Comparison of ENCODE assay signal across 1 cellular context in genomic region chr13:26991508-26992181, GRCh38.
TF ChIP-seq lines count a peak whose summit lies in the region.

No MANE protein-coding gene starts in this region.

TF ChIP-seq in HepG2, 621 proteins besides CTCF, POLR2A, EP300 and RAD21 (continued from another document and continues in another):
- no peak for TF ChIP-seq ZNF30 (CRISPR knock-in tag; IDR thresholded peaks at IDR 0.05)
- TF ChIP-seq CBX5 (CRISPR knock-in tag; IDR thresholded peaks at IDR 0.05; ENCODE audit: borderline replicate concordance), result no peak
- 0 out of 2 replicates have a peak, but pooled peaks have one; percentile 49 for TF ChIP-seq RBAK (CRISPR knock-in tag; IDR thresholded peaks at IDR 0.05)
- no peak for TF ChIP-seq KMT2A (CRISPR knock-in tag; IDR thresholded peaks at IDR 0.05)
- 0 out of 2 replicates have a peak, but pooled peaks have one; percentile 18 for TF ChIP-seq ZNF619 (CRISPR knock-in tag; IDR thresholded peaks at IDR 0.05)
- TF ChIP-seq SIX1 (CRISPR knock-in tag; IDR thresholded peaks at IDR 0.05; ENCODE audit: borderline replicate concordance), result 0 out of 2 replicates have a peak, but pooled peaks have one; percentile 48
- peak; percentile 71; the same call in 1 of the 2 replicates for TF ChIP-seq CHD4 (IDR thresholded peaks at IDR 0.05; ENCODE audit: borderline replicate concordance, low read length)
- TF ChIP-seq CREM (IDR thresholded peaks at IDR 0.05), result peak; percentile 74
- no peak for TF ChIP-seq CREM (CRISPR knock-in tag; IDR thresholded peaks at IDR 0.05)
- TF ChIP-seq ZNF768 (CRISPR knock-in tag; IDR thresholded peaks at IDR 0.05), result no peak; the same call in 1 of the 2 replicates
- TF ChIP-seq ZNF891 (CRISPR knock-in tag; IDR thresholded peaks at IDR 0.05), result no peak
- TF ChIP-seq FOXA1 (IDR thresholded peaks at IDR 0.05), result no peak
- TF ChIP-seq FOXA1 (CRISPR knock-in tag; IDR thresholded peaks at IDR 0.05), result peak; percentile 61
- 0 out of 2 replicates have a peak, but pooled peaks have one; percentile 32 for TF ChIP-seq HHEX (CRISPR knock-in tag; IDR thresholded peaks at IDR 0.05)
- TF ChIP-seq SUZ12 (IDR thresholded peaks at IDR 0.05; ENCODE audit: low read depth, low read length), result no peak
- TF ChIP-seq TBL1XR1 (IDR thresholded peaks at IDR 0.05; ENCODE audit: borderline replicate concordance, low read length, partially characterized antibody), result peak; percentile 39
- TF ChIP-seq MEF2D (CRISPR knock-in tag; IDR thresholded peaks at IDR 0.05), result peak; percentile 95
- no peak for TF ChIP-seq CERS6 (CRISPR knock-in tag; IDR thresholded peaks at IDR 0.05)
- no peak for TF ChIP-seq ZNF207 (IDR thresholded peaks at IDR 0.05; ENCODE audit: borderline replicate concordance)
- peak; percentile 59; the same call in 1 of the 2 replicates for TF ChIP-seq MIXL1 (CRISPR knock-in tag; IDR thresholded peaks at IDR 0.05)
- no peak for TF ChIP-seq CENPT (CRISPR knock-in tag; IDR thresholded peaks at IDR 0.05; ENCODE audit: low read depth)
- TF ChIP-seq ZNF788 (CRISPR knock-in tag; IDR thresholded peaks at IDR 0.05; ENCODE audit: borderline replicate concordance), result peak; percentile 36; the same call in 1 of the 2 replicates
- TF ChIP-seq DPF2 (CRISPR knock-in tag; IDR thresholded peaks at IDR 0.05; ENCODE audit: borderline replicate concordance, low read depth), result 0 out of 2 replicates have a peak, but pooled peaks have one; percentile 22
- no peak for TF ChIP-seq NFAT5 (CRISPR knock-in tag; IDR thresholded peaks at IDR 0.05)
- TF ChIP-seq TFAP4 (IDR thresholded peaks at IDR 0.05; ENCODE audit: borderline replicate concordance, low read depth), result peak; percentile 31; the same call in 1 of the 2 replicates
- TF ChIP-seq ZNF766 (CRISPR knock-in tag; IDR thresholded peaks at IDR 0.05; ENCODE audit: borderline replicate concordance), result peak; percentile 88; the same call in 1 of the 2 replicates
- no peak for TF ChIP-seq ZNF83 (CRISPR knock-in tag; IDR thresholded peaks at IDR 0.05; ENCODE audit: borderline replicate concordance)
- no peak for TF ChIP-seq NBN (conservative IDR thresholded peaks at IDR 0.05)
- TF ChIP-seq KLF15 (CRISPR knock-in tag; IDR thresholded peaks at IDR 0.05; ENCODE audit: borderline replicate concordance), result no peak
- TF ChIP-seq FOXP1 (IDR thresholded peaks at IDR 0.05), result no peak
- peak; percentile 42 for TF ChIP-seq FOXP1 (CRISPR knock-in tag; IDR thresholded peaks at IDR 0.05)
- peak; percentile 45; the same call in 1 of the 2 replicates for TF ChIP-seq ERF (CRISPR knock-in tag; IDR thresholded peaks at IDR 0.05)
- no peak; the same call in 1 of the 2 replicates for TF ChIP-seq KDM5B (CRISPR knock-in tag; IDR thresholded peaks at IDR 0.05; ENCODE audit: borderline replicate concordance)
- no peak for TF ChIP-seq ATF5 (CRISPR knock-in tag; IDR thresholded peaks at IDR 0.05; ENCODE audit: low read depth)
- no peak for TF ChIP-seq ZBTB46 (CRISPR knock-in tag; IDR thresholded peaks at IDR 0.05; ENCODE audit: borderline replicate concordance)
- no peak for TF ChIP-seq ZNF17 (CRISPR knock-in tag; IDR thresholded peaks at IDR 0.05)
- 0 out of 2 replicates have a peak, but pooled peaks have one; percentile 40 for TF ChIP-seq ZNF317 (CRISPR knock-in tag; IDR thresholded peaks at IDR 0.05)
- no peak for TF ChIP-seq GLMP (CRISPR knock-in tag; IDR thresholded peaks at IDR 0.05; ENCODE audit: borderline replicate concordance)
- TF ChIP-seq HNF1B (CRISPR knock-in tag; IDR thresholded peaks at IDR 0.05), result peak; percentile 47; the same call in 1 of the 2 replicates
- no peak for TF ChIP-seq PREB (CRISPR knock-in tag; IDR thresholded peaks at IDR 0.05)
- TF ChIP-seq KAT2B (IDR thresholded peaks at IDR 0.05; ENCODE audit: borderline replicate concordance, low read depth, low read length), result no peak
- TF ChIP-seq GATAD2A (CRISPR knock-in tag; IDR thresholded peaks at IDR 0.05), result peak; percentile 80
- no peak for TF ChIP-seq XBP1 (CRISPR knock-in tag; IDR thresholded peaks at IDR 0.05)
- TF ChIP-seq ZBTB14 (CRISPR knock-in tag; IDR thresholded peaks at IDR 0.05), result no peak
- TF ChIP-seq ZKSCAN8 (CRISPR knock-in tag; IDR thresholded peaks at IDR 0.05; ENCODE audit: borderline replicate concordance), result peak; percentile 22; the same call in 1 of the 2 replicates
- TF ChIP-seq BHLHE40 (IDR thresholded peaks at IDR 0.05; ENCODE audit: low read length), result no peak
- TF ChIP-seq ISL2 (CRISPR knock-in tag; IDR thresholded peaks at IDR 0.05), result peak; percentile 77
- no peak for TF ChIP-seq ZNF775 (CRISPR knock-in tag; IDR thresholded peaks at IDR 0.05; ENCODE audit: borderline replicate concordance)
- TF ChIP-seq FOSL2 (CRISPR knock-in tag; IDR thresholded peaks at IDR 0.05), result peak; percentile 55
- no peak for TF ChIP-seq MTF1 (CRISPR knock-in tag; IDR thresholded peaks at IDR 0.05)
- TF ChIP-seq KLF12 (CRISPR knock-in tag; IDR thresholded peaks at IDR 0.05; ENCODE audit: borderline replicate concordance), result no peak
- peak; percentile 26; the same call in 1 of the 2 replicates for TF ChIP-seq ZNF264 (CRISPR knock-in tag; IDR thresholded peaks at IDR 0.05)
- TF ChIP-seq ZNF792 (CRISPR knock-in tag; IDR thresholded peaks at IDR 0.05), result peak; percentile 35; the same call in 1 of the 2 replicates
- no peak for TF ChIP-seq KDM5A (IDR thresholded peaks at IDR 0.05; ENCODE audit: borderline replicate concordance, low read length)
- no peak for TF ChIP-seq ATF7-NPFF (CRISPR knock-in tag; IDR thresholded peaks at IDR 0.05; ENCODE audit: low read depth)
- TF ChIP-seq HOMEZ (CRISPR knock-in tag; IDR thresholded peaks at IDR 0.05; ENCODE audit: low read depth), result peak; percentile 70; the same call in 1 of the 2 replicates
- no peak for TF ChIP-seq ZNF501 (CRISPR knock-in tag; IDR thresholded peaks at IDR 0.05)
